1 cellular context compared by ENCODE assay signal in the genomic region with DNA sequence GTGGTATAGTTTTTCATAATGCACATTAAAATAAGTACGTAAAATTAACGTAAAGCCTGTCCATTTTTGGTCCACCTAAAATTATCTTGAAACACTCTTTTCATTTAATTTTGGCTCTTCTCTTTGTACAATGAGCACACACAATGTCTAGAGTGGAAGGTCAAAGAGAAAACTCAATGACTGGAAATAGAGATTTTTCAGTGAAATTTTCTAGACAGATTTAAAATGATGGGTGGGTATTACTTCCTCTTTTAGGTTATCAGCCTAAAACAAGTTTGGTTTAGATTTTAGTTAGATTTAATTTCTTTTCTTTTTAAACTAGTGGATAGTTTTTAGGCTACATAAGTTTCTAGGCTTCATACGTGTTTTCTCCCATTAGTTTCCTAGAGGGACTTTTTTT.
A peak's percentile ranks its signal among the peaks of the same experiment; 100 is the strongest.
TF ChIP-seq lines count a peak whose summit lies in the region.

No MANE protein-coding gene starts in this region.

TF ChIP-seq in GM12878, 131 proteins besides CTCF, POLR2A, EP300 and RAD21:
- no peak for TF ChIP-seq MTA2 (IDR thresholded peaks at IDR 0.05; ENCODE audit: low read depth)
- TF ChIP-seq TARDBP (IDR thresholded peaks at IDR 0.05; ENCODE audit: borderline replicate concordance) = no peak
- TF ChIP-seq NFIC (IDR thresholded peaks at IDR 0.05; ENCODE audit: low read depth, low read length) = peak; percentile 37; the same call in 1 of the 2 replicates
- no peak for TF ChIP-seq IRF4 (IDR thresholded peaks at IDR 0.05; ENCODE audit: low read depth, low read length)
TF ChIP-seq in GM12878: peak in this region for 1.
